1 cellular context compared by ENCODE assay signal in genomic region chr9:93013856-93014582, GRCh38.
TF ChIP-seq lines count a peak whose summit lies in the region.

No MANE protein-coding gene starts in this region.

TF ChIP-seq in HepG2, 621 proteins besides CTCF, POLR2A, EP300 and RAD21:
- no peak for TF ChIP-seq KIAA2018 (CRISPR knock-in tag; IDR thresholded peaks at IDR 0.05; ENCODE audit: borderline replicate concordance)
- no peak for TF ChIP-seq FOXK2 (IDR thresholded peaks at IDR 0.05)
- TF ChIP-seq MXD3 (CRISPR knock-in tag; IDR thresholded peaks at IDR 0.05) = no peak
- TF ChIP-seq ZBTB26 (CRISPR knock-in tag; IDR thresholded peaks at IDR 0.05; ENCODE audit: borderline replicate concordance) = no peak
- no peak for TF ChIP-seq ZNF562 (CRISPR knock-in tag; IDR thresholded peaks at IDR 0.05; ENCODE audit: borderline replicate concordance)
- no peak for TF ChIP-seq PRPF4 (IDR thresholded peaks at IDR 0.05; ENCODE audit: low read depth, low read length, poor library complexity, severe bottlenecking)
